In genomic region chr5:87298687-87299362, GRCh38 we compare ENCODE assay signal across 16 cellular contexts. TPM values are rescaled to one million over a fixed set of nuclear protein-coding genes. Genes with fewer than 3 reads are reported as not detected.
DNase-seq lines count a peak whose midpoint lies in the region; ATAC-seq and TF ChIP-seq lines count a peak whose summit lies in the region.
"Had no signal": no experiment of that assay in that cellular context is flagged by ENCODE, and none has a peak within 500 bp of the region (broad histone marks: within the 10 kb centered on the region; RNA-seq: fewer than 3 reads in every experiment).

No MANE protein-coding gene starts in this region.

- intact Hi-C loops in Calu3 (cut with micrococcal nuclease; ENCODE audit: unreplicated experiment), result no loop called here
- intact Hi-C loops in CD8-positive, alpha-beta T cell (cut with DNase I, micrococcal nuclease), result no loop called here

- H3K9me3 ChIP-seq in CD8-positive, alpha-beta T cell (ENCODE audit: low read length), result no peaks in the 10 kb centered on the region
- H3K9me3 ChIP-seq: mucosa of descending colon had no signal

- no peak for ATAC-seq in activated T-helper 17 cell treated with anti-CD3 and anti-CD28 coated beads, Interleukin-2, amount 50 U/mL, for 72 hours (replicated peaks)
- ATAC-seq in GM18867 (IDR thresholded peaks at IDR 0.05; ENCODE audit: unreplicated experiment), result no peak
- ATAC-seq in CD8-positive, alpha-beta T cell, result no peak
- ATAC-seq: mucosa of descending colon had no signal

- H3K4me1 Mint-ChIP-seq in Calu3 (ENCODE audit: low read depth, unreplicated experiment), result peaks cover 97% of the 10 kb centered on the region
- H3K4me1 Mint-ChIP-seq in activated T-helper 17 cell treated with anti-CD3 and anti-CD28 coated beads, Interleukin-2, amount 50 U/mL, for 72 hours, result peaks cover 68% of the 10 kb centered on the region
- H3K4me1 Mint-ChIP-seq in CD8-positive, alpha-beta T cell (ENCODE audit: low read depth), result peaks cover 65% of the 10 kb centered on the region

- no peaks in the 10 kb centered on the region for H3K27me3 Mint-ChIP-seq in Calu3 (ENCODE audit: unreplicated experiment)
- H3K27me3 Mint-ChIP-seq in activated T-helper 17 cell treated with anti-CD3 and anti-CD28 coated beads, Interleukin-2, amount 50 U/mL, for 72 hours, result no peaks in the 10 kb centered on the region
- no peaks in the 10 kb centered on the region for H3K27me3 Mint-ChIP-seq in CD8-positive, alpha-beta T cell (ENCODE audit: low read depth)
- H3K27me3 Mint-ChIP-seq: CD8-positive, alpha-beta memory T cell had no signal

- DNase-seq in Calu3, result no peak
- DNase-seq in M059J (ENCODE audit: low read depth), result peak; percentile 31
- peak; percentile 25 for DNase-seq in midbrain (lab: John Stamatoyannopoulos, UW)
- DNase-seq in SKM-1 treated with dmso at 0.1 percent for 144 hours (lab: John Stamatoyannopoulos, UW; ENCODE audit: unreplicated experiment), result no peak
- no peak for DNase-seq in CD8-positive, alpha-beta T cell
- no peak for DNase-seq in activated CD4-positive, alpha-beta T cell treated with anti-CD3 and anti-CD28 coated beads for 48 hours
- DNase-seq: activated CD4-positive, alpha-beta T cell treated with anti-CD3 and anti-CD28 coated beads for 4 hours; CD8-positive, alpha-beta memory T cell; cerebellar nuclear complex; mucosa of descending colon; NCI-H2029 treated with DMSO at 0.1 percent for 48 hours; NCI-H526 treated with DMSO at 0.1 percent for 48 hours had no signal

- peaks cover 16% of the 10 kb centered on the region for H3K4me1 ChIP-seq in CD8-positive, alpha-beta T cell (ENCODE audit: insufficient read depth, low read length)
- H3K4me1 ChIP-seq: parathyroid adenoma had no signal

- no peaks in the 10 kb centered on the region for H3K27me3 ChIP-seq in CD8-positive, alpha-beta T cell (ENCODE audit: insufficient read depth, low read length)

- no peak overlapping the region for H3K27ac ChIP-seq in CD8-positive, alpha-beta T cell (ENCODE audit: low read depth, low read length)
- H3K27ac ChIP-seq: parathyroid adenoma had no signal

- H3K4me3 ChIP-seq in CD8-positive, alpha-beta T cell (ENCODE audit: low read depth, low read length), result no peak overlapping the region
- H3K4me3 ChIP-seq: mucosa of descending colon had no signal

- no peaks in the 10 kb centered on the region for H3K36me3 ChIP-seq in CD8-positive, alpha-beta T cell (ENCODE audit: insufficient read depth, low read length)

- no peak for TF ChIP-seq CTCF in Calu3 (IDR thresholded peaks at IDR 0.05; ENCODE audit: unreplicated experiment)
- no peak for TF ChIP-seq CTCF in CD8-positive, alpha-beta T cell (IDR thresholded peaks at IDR 0.05)

- H3K9me3 Mint-ChIP-seq in Calu3 (ENCODE audit: low read depth, unreplicated experiment), result no peaks in the 10 kb centered on the region
- H3K9me3 Mint-ChIP-seq in activated T-helper 17 cell treated with anti-CD3 and anti-CD28 coated beads, Interleukin-2, amount 50 U/mL, for 72 hours, result no peaks in the 10 kb centered on the region
- peaks cover 5% of the 10 kb centered on the region for H3K9me3 Mint-ChIP-seq in CD8-positive, alpha-beta T cell

- CTCF ChIA-PET in Calu3 (lab: Charles Lee), result interaction anchor here (0.7 kb wide), 1 partner anchor 267 kb away, joined by 8 read pairs; no protein-coding TSS in a partner anchor
- CTCF ChIA-PET in CD8-positive, alpha-beta T cell (lab: Charles Lee), result interaction anchor here (1.1 to 1.5 kb wide), 2 partner anchors 101 to 483 kb away, joined by 4 to 5 read pairs; no protein-coding TSS in a partner anchor

- H3K36me3 Mint-ChIP-seq in Calu3 (ENCODE audit: insufficient read depth, unreplicated experiment), result peaks cover 81% of the 10 kb centered on the region
- peaks cover 22% of the 10 kb centered on the region for H3K36me3 Mint-ChIP-seq in activated T-helper 17 cell treated with anti-CD3 and anti-CD28 coated beads, Interleukin-2, amount 50 U/mL, for 72 hours (ENCODE audit: low read depth)
- H3K36me3 Mint-ChIP-seq in CD8-positive, alpha-beta T cell, result peaks cover 8% of the 10 kb centered on the region

- no TSS peak for BruUV-seq in Calu3 (replicated peaks; lab: Mats Ljungman, UMichigan)

- H3K4me3 Mint-ChIP-seq in Calu3 (ENCODE audit: low read depth, unreplicated experiment), result peak overlapping the region; percentile 56
- peak overlapping the region; percentile 80 for H3K4me3 Mint-ChIP-seq in activated T-helper 17 cell treated with anti-CD3 and anti-CD28 coated beads, Interleukin-2, amount 50 U/mL, for 72 hours
- no peak overlapping the region for H3K4me3 Mint-ChIP-seq in CD8-positive, alpha-beta T cell
- H3K4me3 Mint-ChIP-seq: T-helper 1 cell treated with Interleukin-12 subunit alpha and Interleukin-12 subunit beta and Interleukin-4 antibody, amounts not matched to agents 30 μg/mL and 1 μg/mL, for 36 hours had no signal

- H3K27ac Mint-ChIP-seq in Calu3 (ENCODE audit: unreplicated experiment), result peak overlapping the region; percentile 86
- H3K27ac Mint-ChIP-seq in activated T-helper 17 cell treated with anti-CD3 and anti-CD28 coated beads, Interleukin-2, amount 50 U/mL, for 72 hours, result peak overlapping the region; percentile 85
- H3K27ac Mint-ChIP-seq in CD8-positive, alpha-beta T cell, result no peak overlapping the region

- POLR2A ChIA-PET in CD8-positive, alpha-beta T cell (lab: Charles Lee), result interaction anchor here (0.6 kb wide), 1 partner anchor 118 kb away, joined by 5 read pairs; no protein-coding TSS in a partner anchor

RNA-seq across cellular contexts. Expression of gene RASA1, which starts 31.1 kb away (rescaled TPM):
- 163 and 193 TPM in 2 replicates for total RNA-seq in Calu3 (2022)
- 20.1 and 31.3 TPM in 2 replicates for total RNA-seq in M059J (2014; rRNA removed; shearing (Covaris generic))
- total RNA-seq in activated T-helper 17 cell treated with anti-CD3 and anti-CD28 coated beads, Interleukin-2, amount 50 U/mL, for 72 hours, result 10 to 100 TPM; 25.1 to 28.4 TPM
- total RNA-seq in CD8-positive, alpha-beta T cell, result 1 to 10 TPM; 7.7 to 7.9 TPM

Comparison
In these comparisons a context has a peak if more than half of its experiments do, and no peak if none do; other contexts are left out.
1. DNase-seq: peak in M059J (single experiment) and midbrain (single experiment); none in Calu3 (single experiment), SKM-1 treated with dmso at 0.1 percent for 144 hours (single experiment), CD8-positive, alpha-beta T cell (0 of 7) and activated CD4-positive, alpha-beta T cell treated with anti-CD3 and anti-CD28 coated beads for 48 hours (single experiment).